ENCODE assay signal across 8 cellular contexts in genomic region chr1:244971524-244972216, GRCh38.
DNase-seq lines count a peak whose midpoint lies in the region; ATAC-seq and TF ChIP-seq lines count a peak whose summit lies in the region.

No MANE protein-coding gene starts in this region.

- H3K9me3 ChIP-seq in NT2/D1 (ENCODE audit: insufficient read depth, low read length) (no peaks in the 10 kb centered on the region), mucosa of rectum (ENCODE audit: control insufficient read depth in 2 of 2, low read length in 2 of 2) (no peaks in the 10 kb centered on the region)

- H3K36me3 ChIP-seq in NT2/D1 (ENCODE audit: insufficient read depth, insufficient read length, low read length): no peaks in the 10 kb centered on the region
- no peaks in the 10 kb centered on the region for H3K36me3 ChIP-seq in mucosa of rectum (ENCODE audit: control insufficient read depth in 2 of 2, insufficient read depth in 2 of 2, low read length in 2 of 2)

- no peak for ATAC-seq in GM19463 (IDR thresholded peaks at IDR 0.05; ENCODE audit: unreplicated experiment)

- H3K4me3 ChIP-seq in NT2/D1 (ENCODE audit: insufficient read length, low read depth) (peak overlapping the region; percentile 76), choroid plexus epithelial cell (ENCODE audit: low read depth, low read length) (peak overlapping the region; percentile 78), mucosa of rectum (ENCODE audit: low read length in 2 of 2) (peak overlapping the region; percentile 82 to 97)

- H3K27ac ChIP-seq in mucosa of rectum (ENCODE audit: low read depth in 2 of 2, low read length in 2 of 2): peak overlapping the region; percentile 100

- DNase-seq in NCI-H1092 treated with DMSO at 0.1 percent for 48 hours (lab: John Stamatoyannopoulos, UW): peak; percentile 59
- no peak for DNase-seq in NCI-H1092 (lab: John Stamatoyannopoulos, UW)
- DNase-seq in NT2/D1 (ENCODE audit: low read depth, low spot score): no peak
- DNase-seq in choroid plexus epithelial cell (ENCODE audit: low read depth): no peak
- DNase-seq in SHP77 treated with DMSO at 0.1 percent for 48 hours (lab: John Stamatoyannopoulos, UW): no peak
- no peak for DNase-seq in mucosa of gallbladder (ENCODE audit: low spot score)

- TF ChIP-seq CTCF in choroid plexus epithelial cell (conservative IDR thresholded peaks at IDR 0.05; ENCODE audit: low read depth, low read length): no peak

- H3K9ac ChIP-seq in NT2/D1 (ENCODE audit: insufficient read length, low read depth) (peak overlapping the region; percentile 91), mucosa of rectum (ENCODE audit: low read depth in 1 of 2, low read length in 2 of 2) (peak overlapping the region; percentile 99 to 100)

- H3K4me1 ChIP-seq in NT2/D1 (ENCODE audit: insufficient read depth, insufficient read length) (no peaks in the 10 kb centered on the region), mucosa of rectum (ENCODE audit: control insufficient read depth in 2 of 2, insufficient read depth in 2 of 2, low read length in 2 of 2) (peaks cover 7 to 9% of the 10 kb centered on the region in 2 donors)

- H3K27me3 ChIP-seq in NT2/D1 (ENCODE audit: insufficient read depth, insufficient read length) (no peaks in the 10 kb centered on the region), mucosa of rectum (ENCODE audit: control insufficient read depth in 2 of 2, insufficient read depth in 2 of 2, low read length in 2 of 2) (no peaks in the 10 kb centered on the region)
